Comparison of ENCODE assay signal across 19 cellular contexts in genomic region chr5:103289024-103289423, GRCh38.
"Had no signal": no experiment of that assay in that cellular context is flagged by ENCODE, and none has a peak within 500 bp of the region (broad histone marks: within the 10 kb centered on the region; RNA-seq: fewer than 3 reads in every experiment).

No MANE protein-coding gene starts in this region.

- H3K27me3 ChIP-seq: pancreas, sigmoid colon, spleen, tibial nerve, uterus had no signal

- ATAC-seq: mucosa of descending colon; naive thymus-derived CD4-positive, alpha-beta T cell; natural killer cell treated with Interleukin-12 subunit alpha and Interleukin-12 subunit beta and Interleukin-15 and Interleukin-18, amount 100 ng/mL, for 72 hours; pancreas; right cardiac atrium; stimulated activated effector memory CD8-positive, alpha-beta T cell treated with anti-CD3 and anti-CD28 coated beads, Interleukin-12 subunit alpha, Interleukin-12 subunit beta, amount 100 ng/mL, for 72 hours had no signal

- H3K27ac ChIP-seq: left ventricle myocardium inferior, pancreas, prostate gland, sigmoid colon, spleen, uterus had no signal

- H3K9me3 ChIP-seq: left ventricle myocardium inferior, mucosa of descending colon, pancreas, prostate gland, sigmoid colon, spleen, tibial nerve, uterus had no signal

- DNase-seq: hippocampal formation; kidney; left ventricle myocardium inferior; mucosa of descending colon; naive thymus-derived CD4-positive, alpha-beta T cell; pancreas; posterior cingulate gyrus; retina; right cardiac atrium; sigmoid colon; small intestine; spleen; stimulated activated CD4-positive, alpha-beta T cell treated with anti-CD3 and anti-CD28 coated beads, Interleukin-4, amount 100 ng/mL, for 24 hours; stimulated activated naive CD4-positive, alpha-beta T cell; uterus had no signal

- H3K4me1 ChIP-seq: pancreas, prostate gland, sigmoid colon, spleen, uterus had no signal

- H3K4me3 ChIP-seq: left ventricle myocardium inferior, mucosa of descending colon, pancreas, prostate gland, sigmoid colon, spleen, tibial nerve, uterus had no signal

- H3K36me3 ChIP-seq: left ventricle myocardium inferior, pancreas, prostate gland, sigmoid colon, spleen, tibial nerve, uterus had no signal
